Comparison of ENCODE assay signal across 23 cellular contexts in the genomic region with DNA sequence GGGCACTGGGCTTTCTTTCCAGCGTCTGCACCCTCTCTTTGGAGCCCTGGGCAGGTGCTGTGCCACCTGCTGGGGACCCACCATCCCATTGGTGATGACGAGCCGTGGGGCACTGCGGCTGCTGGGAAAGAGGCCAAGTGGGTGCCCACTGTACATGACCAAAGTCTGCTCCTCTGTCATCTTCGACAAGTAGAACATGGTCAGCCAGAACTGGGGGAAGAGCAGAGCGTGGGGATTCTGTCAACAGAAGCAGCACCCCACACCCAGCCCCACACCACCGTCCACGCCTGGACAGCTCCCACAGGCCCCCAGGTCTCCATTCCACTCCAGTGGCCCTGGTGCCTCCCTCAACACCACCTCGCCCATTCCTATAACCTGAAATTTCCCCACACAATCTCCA. TPM values are rescaled to one million over a fixed set of nuclear protein-coding genes. Genes with fewer than 3 reads are reported as not detected.
DNase-seq lines count a peak whose midpoint lies in the region; ATAC-seq, FAIRE-seq and TF ChIP-seq lines count a peak whose summit lies in the region.
"Had no signal": no experiment of that assay in that cellular context is flagged by ENCODE, and none has a peak within 500 bp of the region (broad histone marks: within the 10 kb centered on the region; RNA-seq: fewer than 3 reads in every experiment).

No MANE protein-coding gene starts in this region.

- TF ChIP-seq CTCF in HCT116 (IDR thresholded peaks at IDR 0.05 in 2 of 3, conservative IDR thresholded peaks at IDR 0.05 in 1 of 3; ENCODE audit: borderline replicate concordance in 1 of 3, insufficient read depth in 1 of 3, low read depth in 2 of 3, low read length in 2 of 3) (no peak), kidney (IDR thresholded peaks at IDR 0.05; ENCODE audit: borderline replicate concordance, extremely low read depth, insufficient read depth) (no peak), spleen (IDR thresholded peaks at IDR 0.05 in 8 of 11, conservative IDR thresholded peaks at IDR 0.05 in 3 of 11) (no peak)

- WGBS in right cardiac atrium = 88% methylated on average over 9 of the region's 9 CpGs
- WGBS in spleen, 5 donors = 76 to 92% (median 87%) methylated on average over 9 of the region's 9 CpGs

- POLR2A ChIA-PET in HCT116 (lab: Charles Lee) = no interaction called here

- H3K9ac ChIP-seq in HCT116 (ENCODE audit: low read length) = no peak overlapping the region
- no peak overlapping the region for H3K9ac ChIP-seq in kidney (ENCODE audit: low read length in 2 of 2)
- H3K9ac ChIP-seq: BLaER1 had no signal

- no peak overlapping the region for H3K27ac ChIP-seq in right cardiac atrium (ENCODE audit: low read length)
- H3K27ac ChIP-seq in HCT116 (ENCODE audit: low read depth, low read length) = no peak overlapping the region; the same call in 1 of the 2 replicates
- no peak overlapping the region for H3K27ac ChIP-seq in kidney (ENCODE audit: low read depth in 2 of 2, low read length in 2 of 2)
- H3K27ac ChIP-seq in spleen = no peak overlapping the region
- H3K27ac ChIP-seq: BLaER1 had no signal

- intact Hi-C loops in Right ventricle myocardium superior (cut with DNase I) = no loop called here
- intact Hi-C loops in right cardiac atrium (cut with DNase I) = no loop called here
- intact Hi-C loops in HCT116 (cut with micrococcal nuclease) = no loop called here
- intact Hi-C loops in kidney (cut with DNase I) = no loop called here
- intact Hi-C loops in spleen (cut with DNase I; ENCODE audit: low total_unique reads) = no loop called here

- RAD21 ChIA-PET in HCT116 (lab: Charles Lee; ENCODE audit: low non-redundant PET in 1 of 2, low total read pairs in 2 of 2, uncharacterized antibody in 2 of 2, unreplicated experiment in 2 of 2) = no interaction called here

- H3K27me3 ChIP-seq in right cardiac atrium (ENCODE audit: control insufficient read depth, insufficient read depth) (no peaks in the 10 kb centered on the region), HCT116 (ENCODE audit: insufficient read depth, low read length) (peaks cover 7% of the 10 kb centered on the region; the same call in 1 of the 2 replicates), spleen (replicated peaks in 1 of 7) (peaks cover 0 to 10% (median 0%) of the 10 kb centered on the region in 7 donors)
- H3K27me3 ChIP-seq: BLaER1 had no signal

- no peak overlapping the region for H2AFZ ChIP-seq in HCT116 (ENCODE audit: low read depth, low read length, poor library complexity, severe bottlenecking)

- H3K4me3 ChIP-seq in right cardiac atrium (ENCODE audit: low read length) (no peak overlapping the region), HCT116 (replicated peaks in 1 of 2; ENCODE audit: low read depth in 1 of 2, low read length in 2 of 2) (no peak overlapping the region), kidney (ENCODE audit: low read length in 2 of 2) (no peak overlapping the region), spleen (no peak overlapping the region)
- H3K4me3 ChIP-seq: BLaER1, HAP-1 had no signal

- TF ChIP-seq RAD21 in HCT116 (IDR thresholded peaks at IDR 0.05; ENCODE audit: low read depth) = no peak

- no peaks in the 10 kb centered on the region for H4K20me1 ChIP-seq in HCT116 (ENCODE audit: insufficient read depth)
- H4K20me1 ChIP-seq: BLaER1 had no signal

- no peak for ATAC-seq in Right ventricle myocardium superior (ENCODE audit: poor library complexity)
- no peak for ATAC-seq in right cardiac atrium
- ATAC-seq in HCT116 = no peak
- ATAC-seq in HG03565 (IDR thresholded peaks at IDR 0.05; ENCODE audit: unreplicated experiment) = no peak
- no peak for ATAC-seq in HG03571 (IDR thresholded peaks at IDR 0.05; ENCODE audit: unreplicated experiment)

- no peaks in the 10 kb centered on the region for H3K9me2 ChIP-seq in HCT116 (ENCODE audit: insufficient read depth)

- no peaks in the 10 kb centered on the region for H3K79me2 ChIP-seq in HCT116 (ENCODE audit: insufficient read depth, low read length)

- TF ChIP-seq POLR2A in HCT116 (IDR thresholded peaks at IDR 0.05; ENCODE audit: borderline replicate concordance, extremely low read depth, insufficient read depth, insufficient read length) (no peak), spleen (IDR thresholded peaks at IDR 0.05) (no peak)

- H3K4me2 ChIP-seq in HCT116 (ENCODE audit: low read length) = peak overlapping the region; percentile 61; the same call in 1 of the 2 replicates
- H3K4me2 ChIP-seq: BLaER1 had no signal

- H3K4me1 ChIP-seq in right cardiac atrium (ENCODE audit: control insufficient read depth, insufficient read depth, low read length) = no peaks in the 10 kb centered on the region
- H3K4me1 ChIP-seq in HCT116 (ENCODE audit: control insufficient read depth in 1 of 2, insufficient read depth in 2 of 2, low read length in 2 of 2) = peaks cover 0 to 11% of the 10 kb centered on the region in 2 experiments; a peak in 2 of 4 replicates
- no peaks in the 10 kb centered on the region for H3K4me1 ChIP-seq in kidney (ENCODE audit: control insufficient read depth in 1 of 2, insufficient read depth in 1 of 2, low read depth in 1 of 2, low read length in 2 of 2)
- H3K4me1 ChIP-seq in spleen = no peaks in the 10 kb centered on the region
- H3K4me1 ChIP-seq: HAP-1 had no signal

- no peak for FAIRE-seq in kidney (lab: Jason Lieb, UNC)
- FAIRE-seq: GM12892, GM18507, H1, HTR-8/SVneo had no signal

- H3K9me3 ChIP-seq in right cardiac atrium (ENCODE audit: control insufficient read depth, low read length) (no peaks in the 10 kb centered on the region), HCT116 (ENCODE audit: control insufficient read depth in 1 of 2, insufficient read depth in 1 of 2, low read depth in 1 of 2, low read length in 2 of 2) (no peaks in the 10 kb centered on the region), kidney (ENCODE audit: control insufficient read depth in 1 of 2, low read length in 2 of 2) (no peaks in the 10 kb centered on the region), spleen (no peaks in the 10 kb centered on the region)
- H3K9me3 ChIP-seq: BLaER1, HAP-1 had no signal

- BruUV-seq in HCT116 (replicated peaks; lab: Mats Ljungman, UMichigan) = no TSS peak

- CTCF ChIA-PET in HCT116 (lab: Charles Lee) = interaction anchor here (0.8 to 1.2 kb wide), 2 partner anchors 15 to 295 kb away, joined by 3 read pairs; no protein-coding TSS in a partner anchor

- no peaks in the 10 kb centered on the region for H3K36me3 ChIP-seq in HCT116 (ENCODE audit: control insufficient read depth in 1 of 2, insufficient read depth in 2 of 2, low read length in 2 of 2)
- no peaks in the 10 kb centered on the region for H3K36me3 ChIP-seq in kidney (ENCODE audit: control insufficient read depth in 1 of 2, insufficient read depth in 2 of 2, low read length in 2 of 2)
- H3K36me3 ChIP-seq in spleen = no peaks in the 10 kb centered on the region
- H3K36me3 ChIP-seq: BLaER1, HAP-1 had no signal

- DNase-seq in Right ventricle myocardium superior (peak; percentile 25), right cardiac atrium (no peak), HCT116 (ENCODE audit: low read depth, low spot score) (no peak), kidney (peak; percentile 58), spleen (peak; percentile 44), NOMO-1 treated with DMSO at 0.1 percent for 48 hours (lab: John Stamatoyannopoulos, UW; ENCODE audit: unreplicated experiment) (no peak)
- DNase-seq: CD4-positive, alpha-beta memory T cell; DMS153; DMS79; GDM1 had no signal

TF ChIP-seq in HCT116, 20 proteins besides CTCF, POLR2A, EP300 and RAD21:
- TF ChIP-seq SRF (IDR thresholded peaks at IDR 0.05; ENCODE audit: low read depth) (no peak), MAX (IDR thresholded peaks at IDR 0.05) (no peak), FOSL1 (IDR thresholded peaks at IDR 0.05; ENCODE audit: low read depth) (no peak), EGR1 (IDR thresholded peaks at IDR 0.05; ENCODE audit: low read depth) (no peak), ZFX (IDR thresholded peaks at IDR 0.05) (no peak)

RNA-seq across cellular contexts. Expression of gene UROC1, which starts 9.7 kb away (rescaled TPM):
- total RNA-seq in Right ventricle myocardium superior (not detected), right cardiac atrium (not detected), HCT116 (2021; ENCODE audit: unreplicated experiment) (not detected), kidney (not detected), spleen (under 1 TPM in 1 of 7 donors, not detected in 6; 0.16 TPM)
- polyA plus RNA-seq in right cardiac atrium (not detected), kidney (ENCODE audit: insufficient read depth, low read depth, low replicate concordance) (not detected), spleen (under 1 TPM; 0.02 to 0.03 (median 0.02) TPM)
- polyA plus RNA-seq in HCT116 (2012) = 0.06 TPM in 1 of 2 replicates, not detected in the other
- total RNA-seq: A673; CD4-positive, alpha-beta memory T cell; Daoy; H1 had no signal
- polyA plus RNA-seq: AG04450; CD14-positive monocyte; CD4-positive, alpha-beta memory T cell; IgD-negative memory B cell had no signal

RNA-seq across cellular contexts. Expression of gene CHST13, which starts 16.1 kb away (rescaled TPM):
- total RNA-seq in Right ventricle myocardium superior (0.11 TPM), right cardiac atrium (under 1 TPM in 3 of 4 donors, not detected in 1; 0.19 to 0.59 (median 0.34) TPM), HCT116 (2021; ENCODE audit: unreplicated experiment) (0.91 TPM), kidney (3.3 TPM), spleen (10 to 100 TPM in 1 of 7 donors, 1 to 10 TPM in 6; 2.4 to 11.2 (median 5.6) TPM)
- polyA plus RNA-seq in right cardiac atrium (0.11 TPM), kidney (ENCODE audit: insufficient read depth, low read depth, low replicate concordance) (7.0 TPM), spleen (1 to 10 TPM in 2 of 3 donors, under 1 TPM in 1; 0.26 to 1.8 (median 1.0) TPM)
- polyA plus RNA-seq in HCT116 (2012) = 0.39 and 0.57 TPM in 2 replicates
- total RNA-seq: A673, Daoy had no signal
- polyA plus RNA-seq: AG04450; CD4-positive, alpha-beta memory T cell; IgD-negative memory B cell had no signal

RNA-seq across cellular contexts. Expression of gene ZXDC, which starts 32.2 kb away (rescaled TPM):
- total RNA-seq in Right ventricle myocardium superior (16.1 TPM), right cardiac atrium (10 to 100 TPM; 17.8 to 21.6 (median 19.7) TPM), HCT116 (2021; ENCODE audit: unreplicated experiment) (29.9 TPM), kidney (44.8 TPM), spleen (10 to 100 TPM; 32.4 to 75.3 (median 50.0) TPM)
- polyA plus RNA-seq in right cardiac atrium (8.2 TPM), kidney (ENCODE audit: insufficient read depth, low read depth, low replicate concordance) (11.4 TPM), spleen (10 to 100 TPM in 2 of 3 donors, 1 to 10 TPM in 1; 7.5 to 14.6 (median 13.2) TPM)
- 22.5 and 23.2 TPM in 2 replicates for polyA plus RNA-seq in HCT116 (2012)

RNA-seq across cellular contexts. Expression of gene C3orf22, which starts 50.8 kb away (rescaled TPM):
- total RNA-seq in Right ventricle myocardium superior = not detected
- not detected for total RNA-seq in right cardiac atrium
- polyA plus RNA-seq in right cardiac atrium = not detected
- not detected for total RNA-seq in HCT116 (2021; ENCODE audit: unreplicated experiment)
- 0.05 TPM in 1 of 2 replicates, not detected in the other for polyA plus RNA-seq in HCT116 (2012)
- not detected for total RNA-seq in kidney
- not detected for polyA plus RNA-seq in kidney (ENCODE audit: insufficient read depth, low read depth, low replicate concordance)
- total RNA-seq in spleen = not detected
- not detected for polyA plus RNA-seq in spleen
- total RNA-seq: A673; CD4-positive, alpha-beta memory T cell; Daoy; H1 had no signal
- polyA plus RNA-seq: AG04450; CD14-positive monocyte; CD4-positive, alpha-beta memory T cell; H1; IgD-negative memory B cell had no signal

Comparison
In these comparisons a context has a peak if more than half of its experiments do, and no peak if none do; other contexts are left out.
1. DNase-seq: peak in Right ventricle myocardium superior (single experiment), kidney (single experiment) and spleen (single experiment); none in right cardiac atrium (0 of 3), HCT116 (single experiment) and NOMO-1 treated with DMSO at 0.1 percent for 48 hours (single experiment).